9 cellular contexts compared by ENCODE assay signal in the genomic region with DNA sequence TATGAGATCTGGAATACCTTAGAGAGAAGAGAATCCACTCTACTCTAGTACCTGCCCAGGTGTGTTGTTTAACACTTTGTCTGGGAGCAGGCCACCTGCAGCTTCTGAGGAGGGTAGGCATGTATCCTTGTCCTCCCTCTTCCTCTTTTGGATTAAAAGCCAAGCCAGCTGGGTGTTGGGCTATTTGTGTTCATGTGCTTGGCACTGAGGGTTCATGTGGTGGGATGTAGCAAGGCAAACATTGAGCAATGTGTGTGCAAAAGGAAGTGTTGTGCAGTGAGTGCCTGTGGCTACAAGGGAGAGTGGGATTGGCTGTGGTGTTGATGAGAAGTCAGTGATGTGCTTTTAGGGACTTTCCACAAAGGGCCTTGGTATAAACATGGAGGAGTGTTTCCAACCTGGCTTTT. TPM values are rescaled to one million over a fixed set of nuclear protein-coding genes. Genes with fewer than 3 reads are reported as not detected.
A peak's percentile ranks its signal among the peaks of the same experiment; 100 is the strongest.
DNase-seq lines count a peak whose midpoint lies in the region; ATAC-seq, FAIRE-seq and TF ChIP-seq lines count a peak whose summit lies in the region.
"Had no signal": no experiment of that assay in that cellular context is flagged by ENCODE, and none has a peak within 500 bp of the region (broad histone marks: within the 10 kb centered on the region; RNA-seq: fewer than 3 reads in every experiment).

No MANE protein-coding gene starts in this region.

- H3K9me3 ChIP-seq in sigmoid colon, result no peaks in the 10 kb centered on the region
- no peaks in the 10 kb centered on the region for H3K9me3 ChIP-seq in BE2C

- H3K36me3 ChIP-seq in sigmoid colon, result peaks cover 0 to 11% (median 11%) of the 10 kb centered on the region in 4 donors
- peaks cover 9% of the 10 kb centered on the region for H3K36me3 ChIP-seq in BE2C

- H3K4me3 ChIP-seq in sigmoid colon (no peak overlapping the region), BE2C (ENCODE audit: low read depth, low read length) (no peak overlapping the region)

- no peak for FAIRE-seq in urothelium cell line (lab: Jason Lieb, UNC)
- FAIRE-seq: islet of Langerhans had no signal

- H3K27ac ChIP-seq in sigmoid colon, result peak overlapping the region in 2 of 4 donors; percentile 24 to 67

- peak; percentile 33 for ATAC-seq in esophagus mucosa

- no peak for TF ChIP-seq POLR2A in sigmoid colon (IDR thresholded peaks at IDR 0.05)

- peaks cover 0 to 20% (median 14%) of the 10 kb centered on the region in 4 donors for H3K4me1 ChIP-seq in sigmoid colon
- peaks cover 4% of the 10 kb centered on the region; the same call in 1 of the 2 replicates for H3K4me1 ChIP-seq in BE2C

- DNase-seq in activated CD8-positive, alpha-beta memory T cell treated with anti-CD3 and anti-CD28 coated beads, Interleukin-2, amount 50 U/mL, for 48 hours, result peak; percentile 50
- no peak for DNase-seq in activated CD8-positive, alpha-beta memory T cell treated with anti-CD3 and anti-CD28 coated beads, Interleukin-2, amount 50 U/mL, for 4 hours
- DNase-seq in OCI-M1 (lab: John Stamatoyannopoulos, UW), result peak; percentile 39
- peak; percentile 73 for DNase-seq in sigmoid colon
- DNase-seq in SW480 (ENCODE audit: low spot score), result no peak
- DNase-seq in BE2C, result no peak
- DNase-seq in urothelium cell line (ENCODE audit: low spot score), result no peak

- TF ChIP-seq CTCF in sigmoid colon (IDR thresholded peaks at IDR 0.05) (no peak), BE2C (IDR thresholded peaks at IDR 0.05; ENCODE audit: low read depth, low read length) (no peak)

- H3K27me3 ChIP-seq in sigmoid colon (no peaks in the 10 kb centered on the region), BE2C (no peaks in the 10 kb centered on the region)

- intact Hi-C loops in sigmoid colon (cut with DNase I), result no loop called here

- TF ChIP-seq EP300 in sigmoid colon (IDR thresholded peaks at IDR 0.05), result peak in 1 of 4 donors; percentile 45

RNA-seq across cellular contexts. Expression of a gene that starts 23.0 kb away (rescaled TPM):
- total RNA-seq in esophagus mucosa, result 14.0 TPM
- 10 to 100 TPM; 11.4 to 16.0 (median 12.5) TPM for total RNA-seq in sigmoid colon
- polyA plus RNA-seq in sigmoid colon, result 10 to 100 TPM in 1 of 3 donors, 1 to 10 TPM in 2; 6.0 to 15.1 (median 6.0) TPM
- polyA plus RNA-seq in BE2C (2012; ENCODE audit: insufficient read depth, insufficient read length, low read depth), result 13.0 TPM

RNA-seq across cellular contexts. Expression of a gene that starts 48.3 kb away (rescaled TPM):
- total RNA-seq in esophagus mucosa (4.9 TPM), sigmoid colon (10 to 100 TPM; 21.9 to 30.1 (median 25.7) TPM)
- 10 to 100 TPM; 13.5 to 17.4 (median 14.6) TPM for polyA plus RNA-seq in sigmoid colon
- 1.5 TPM for polyA plus RNA-seq in BE2C (2012; ENCODE audit: insufficient read depth, insufficient read length, low read depth)

Comparison
In these comparisons a context has a peak if more than half of its experiments do, and no peak if none do; other contexts are left out.
1. DNase-seq: peak in activated CD8-positive, alpha-beta memory T cell treated with anti-CD3 and anti-CD28 coated beads, Interleukin-2, amount 50 U/mL, for 48 hours (single experiment), OCI-M1 (single experiment) and sigmoid colon (single experiment); none in activated CD8-positive, alpha-beta memory T cell treated with anti-CD3 and anti-CD28 coated beads, Interleukin-2, amount 50 U/mL, for 4 hours (single experiment), SW480 (single experiment), BE2C (single experiment) and urothelium cell line (single experiment).